In genomic region chr9:122389195-122389594, GRCh38 we compare ENCODE assay signal across 21 cellular contexts. TPM values are rescaled to one million over a fixed set of nuclear protein-coding genes. Genes with fewer than 3 reads are reported as not detected.
DNase-seq lines count a peak whose midpoint lies in the region; ATAC-seq and TF ChIP-seq lines count a peak whose summit lies in the region.
"Had no signal": no experiment of that assay in that cellular context is flagged by ENCODE, and none has a peak within 500 bp of the region (broad histone marks: within the 10 kb centered on the region; RNA-seq: fewer than 3 reads in every experiment).

No MANE protein-coding gene starts in this region.

- H3K4me3 ChIP-seq in OCI-LY7 (ENCODE audit: low read depth, low read length, poor library complexity, severe bottlenecking), result no peak overlapping the region
- no peak overlapping the region for H3K4me3 ChIP-seq in heart right ventricle
- H3K4me3 ChIP-seq: GM23338 had no signal

- DNase-seq in CD14-positive monocyte (ENCODE audit: low spot score), result no peak
- no peak for DNase-seq in OCI-LY7 (ENCODE audit: low spot score)
- peak; percentile 19 for DNase-seq in islet precursor cell
- no peak for DNase-seq in stimulated activated naive B cell treated with anti-CD40 and anti-IgM and Interleukin-4, amounts not matched to agents 10 μg/mL and 1 μg/mL and 100 μg/mL, for 72 hours
- no peak for DNase-seq in NCI-H524 (lab: John Stamatoyannopoulos, UW)
- no peak for DNase-seq in heart right ventricle
- DNase-seq in activated effector memory CD4-positive, alpha-beta T cell treated with Interleukin-2 at 50 U/mL for 16 hours, result no peak
- DNase-seq: CD8-positive, alpha-beta T cell; DND-41; HCEC 1CT; NCI-H1092 treated with DMSO at 0.1 percent for 48 hours; NCI-H1436 treated with DMSO at 0.1 percent for 48 hours; NCI-H2029; NCI-H226; NCI-H524 treated with DMSO at 0.1 percent for 48 hours; Right ventricle myocardium superior had no signal

- 97% methylated on average over 5 of the region's 5 CpGs for WGBS in heart right ventricle, 2 donors

- H3K79me2 ChIP-seq in OCI-LY7 (ENCODE audit: insufficient read depth, low read depth, low read length), result no peaks in the 10 kb centered on the region

- peaks cover 0 to 2% (median 0%) of the 10 kb centered on the region in 7 donors for H3K9me3 Mint-ChIP-seq in CD14-positive monocyte
- H3K9me3 Mint-ChIP-seq in stimulated activated naive B cell treated with anti-CD40 and anti-IgM and Interleukin-4, amounts not matched to agents 10 μg/mL and 1 μg/mL and 100 μg/mL, for 72 hours, result no peaks in the 10 kb centered on the region
- H3K9me3 Mint-ChIP-seq: CD8-positive, alpha-beta T cell; GM23338 had no signal

- no peaks in the 10 kb centered on the region for H3K36me3 ChIP-seq in OCI-LY7 (ENCODE audit: insufficient read depth, low read length)
- peaks cover 0 to 49% (median 0%) of the 10 kb centered on the region in 9 donors for H3K36me3 ChIP-seq in heart right ventricle

- H3K27ac ChIP-seq in OCI-LY7 (ENCODE audit: low read depth, low read length, poor library complexity, severe bottlenecking) (peak overlapping the region; percentile 62), heart right ventricle (no peak overlapping the region)
- H3K27ac ChIP-seq: KMS-11 had no signal

- peaks cover 76 to 87% of the 10 kb centered on the region in 2 donors for H3K36me3 Mint-ChIP-seq in CD14-positive monocyte
- H3K36me3 Mint-ChIP-seq in stimulated activated naive B cell treated with anti-CD40 and anti-IgM and Interleukin-4, amounts not matched to agents 10 μg/mL and 1 μg/mL and 100 μg/mL, for 72 hours, result peaks cover 7 to 15% of the 10 kb centered on the region in 2 donors
- H3K36me3 Mint-ChIP-seq: CD8-positive, alpha-beta T cell had no signal

- H4K20me1 ChIP-seq in OCI-LY7 (ENCODE audit: insufficient read depth, low read length), result no peaks in the 10 kb centered on the region

- H3K9me3 ChIP-seq in OCI-LY7 (ENCODE audit: low read length) (no peaks in the 10 kb centered on the region), heart right ventricle (no peaks in the 10 kb centered on the region)

- H3K4me3 Mint-ChIP-seq in CD14-positive monocyte, result no peak overlapping the region
- peak overlapping the region; percentile 52 to 76 for H3K4me3 Mint-ChIP-seq in stimulated activated naive B cell treated with anti-CD40 and anti-IgM and Interleukin-4, amounts not matched to agents 10 μg/mL and 1 μg/mL and 100 μg/mL, for 72 hours
- H3K4me3 Mint-ChIP-seq: CD8-positive, alpha-beta T cell; GM23338 had no signal

- no peak for ATAC-seq in stimulated activated naive B cell treated with anti-CD40 and anti-IgM and Interleukin-4, amounts not matched to agents 10 μg/mL and 1 μg/mL and 100 μg/mL, for 72 hours (replicated peaks)
- no peak for ATAC-seq in heart right ventricle
- ATAC-seq: CD8-positive, alpha-beta T cell; HepG2 had no signal

- H3K9me2 ChIP-seq in OCI-LY7 (ENCODE audit: insufficient read depth, low read length), result no peaks in the 10 kb centered on the region

- no TSS peak for BruUV-seq in OCI-LY7 (replicated peaks; lab: Mats Ljungman, UMichigan)

- peak overlapping the region; percentile 81 for H3K4me2 ChIP-seq in OCI-LY7 (ENCODE audit: low read length)
- H3K4me2 ChIP-seq: GM23338, KMS-11 had no signal

- peaks cover 0 to 2% (median 1%) of the 10 kb centered on the region in 3 donors for H3K27me3 Mint-ChIP-seq in CD14-positive monocyte (ENCODE audit: low read depth in 3 of 3)
- no peaks in the 10 kb centered on the region for H3K27me3 Mint-ChIP-seq in stimulated activated naive B cell treated with anti-CD40 and anti-IgM and Interleukin-4, amounts not matched to agents 10 μg/mL and 1 μg/mL and 100 μg/mL, for 72 hours

- H2AFZ ChIP-seq in OCI-LY7 (ENCODE audit: low read length), result peak overlapping the region; percentile 73
- H2AFZ ChIP-seq: GM23338 had no signal

- CTCF ChIA-PET in OCI-LY7 (lab: Charles Lee; ENCODE audit: unreplicated experiment), result no interaction called here

- intact Hi-C loops in CD14-positive monocyte (cut with micrococcal nuclease) (no loop called here), OCI-LY7 (cut with micrococcal nuclease; ENCODE audit: unreplicated experiment) (loop anchor here (10.0 kb wide), 1 partner anchor 426 kb away; no protein-coding TSS in a partner anchor), heart right ventricle (cut with DNase I) (no loop called here)

- H3K27ac Mint-ChIP-seq in CD14-positive monocyte, result peak overlapping the region in 5 of 7 donors; percentile 43 to 85 (median 68)
- H3K27ac Mint-ChIP-seq in stimulated activated naive B cell treated with anti-CD40 and anti-IgM and Interleukin-4, amounts not matched to agents 10 μg/mL and 1 μg/mL and 100 μg/mL, for 72 hours, result peak overlapping the region; percentile 96
- H3K27ac Mint-ChIP-seq: CD8-positive, alpha-beta T cell; GM23338 had no signal

- H3K27me3 ChIP-seq in heart right ventricle, result peaks cover 0 to 6% (median 0%) of the 10 kb centered on the region in 7 donors

- POLR2A ChIA-PET in OCI-LY7 (lab: Charles Lee), result interaction anchor here (0.6 to 1.7 kb wide), 6 partner anchors 9 to 1369 kb away, joined by 3 to 9 read pairs (median 4); no protein-coding TSS in a partner anchor

- H3K4me1 Mint-ChIP-seq in CD14-positive monocyte, result peaks cover 15% of the 10 kb centered on the region
- peaks cover 43 to 50% of the 10 kb centered on the region in 2 donors for H3K4me1 Mint-ChIP-seq in stimulated activated naive B cell treated with anti-CD40 and anti-IgM and Interleukin-4, amounts not matched to agents 10 μg/mL and 1 μg/mL and 100 μg/mL, for 72 hours

- H3K4me1 ChIP-seq in OCI-LY7 (ENCODE audit: insufficient read depth, low read length, poor library complexity, severe bottlenecking) (peaks cover 23% of the 10 kb centered on the region), heart right ventricle (peaks cover 0 to 25% (median 0%) of the 10 kb centered on the region in 9 donors)

- TF ChIP-seq CTCF in CD14-positive monocyte (IDR thresholded peaks at IDR 0.05) (no peak), OCI-LY7 (conservative IDR thresholded peaks at IDR 0.05; ENCODE audit: low read length) (no peak), heart right ventricle (IDR thresholded peaks at IDR 0.05) (no peak)

RNA-seq across cellular contexts. Expression of gene PTGS1, which starts 18.4 kb away (rescaled TPM):
- polyA plus RNA-seq in CD14-positive monocyte, result 10 to 100 TPM; 17.9 to 20.5 TPM
- total RNA-seq in OCI-LY7 (2014; rRNA removed; shearing (Covaris generic)), result 0.79 and 0.85 TPM in 2 replicates
- total RNA-seq in OCI-LY7 (2022), result 1.5 and 2.2 TPM in 2 replicates
- total RNA-seq in heart right ventricle, result 10 to 100 TPM in 1 of 10 donors, 1 to 10 TPM in 9; 1.1 to 15.6 (median 4.0) TPM
- polyA plus RNA-seq in heart right ventricle, result 1 to 10 TPM in 1 of 2 donors, under 1 TPM in 1; 0.95 to 2.9 TPM
- total RNA-seq: A673; CD8-positive, alpha-beta T cell; G401 had no signal

Comparison
In these comparisons a context has a peak if more than half of its experiments do, and no peak if none do; other contexts are left out.
1. H3K4me3 Mint-ChIP-seq: peak in stimulated activated naive B cell treated with anti-CD40 and anti-IgM and Interleukin-4, amounts not matched to agents 10 μg/mL and 1 μg/mL and 100 μg/mL, for 72 hours (2 of 2); none in CD14-positive monocyte (0 of 2).